ENCODE assay signal across 12 cellular contexts in genomic region chr13:51770681-51771417, GRCh38. TPM values are rescaled to one million over a fixed set of nuclear protein-coding genes. Genes with fewer than 3 reads are reported as not detected.
DNase-seq lines count a peak whose midpoint lies in the region; ATAC-seq and TF ChIP-seq lines count a peak whose summit lies in the region.
"Had no signal": no experiment of that assay in that cellular context is flagged by ENCODE, and none has a peak within 500 bp of the region (broad histone marks: within the 10 kb centered on the region; RNA-seq: fewer than 3 reads in every experiment).

No MANE protein-coding gene starts in this region.

- DNase-seq in activated naive CD4-positive, alpha-beta T cell treated with Interleukin-2 at 50 U/mL for 16 hours: no peak
- DNase-seq in OCI-LY7 (ENCODE audit: low spot score) (peak; percentile 36), left kidney (ENCODE audit: low read depth, low spot score) (peak; percentile 18), superior temporal gyrus (ENCODE audit: extremely low spot score) (no peak), CD1c-positive myeloid dendritic cell (ENCODE audit: extremely low spot score) (no peak)
- DNase-seq: activated CD8-positive, alpha-beta memory T cell treated with anti-CD3 and anti-CD28 coated beads, Interleukin-2, amount 50 U/mL, for 48 hours; midbrain; NCI-H446; SHP77 had no signal

- H3K27me3 Mint-ChIP-seq in activated naive CD4-positive, alpha-beta T cell treated with anti-CD3 and anti-CD28 coated beads, Interleukin-2, amount 50 U/mL, for 24 hours: no peaks in the 10 kb centered on the region

- no peaks in the 10 kb centered on the region for H3K9me3 ChIP-seq in OCI-LY7 (ENCODE audit: low read length)

- intact Hi-C loops in OCI-LY7 (cut with micrococcal nuclease; ENCODE audit: unreplicated experiment): no loop called here

- no peaks in the 10 kb centered on the region for H3K9me2 ChIP-seq in OCI-LY7 (ENCODE audit: insufficient read depth, low read length)

- H3K4me3 ChIP-seq in OCI-LY7 (ENCODE audit: low read depth, low read length, poor library complexity, severe bottlenecking): no peak overlapping the region

- no peaks in the 10 kb centered on the region for H3K9me3 Mint-ChIP-seq in activated naive CD4-positive, alpha-beta T cell treated with anti-CD3 and anti-CD28 coated beads, Interleukin-2, amount 50 U/mL, for 24 hours

- no peaks in the 10 kb centered on the region for H3K79me2 ChIP-seq in OCI-LY7 (ENCODE audit: insufficient read depth, low read depth, low read length)

- H3K4me1 ChIP-seq in OCI-LY7 (ENCODE audit: insufficient read depth, low read length, poor library complexity, severe bottlenecking): peaks cover 9% of the 10 kb centered on the region

- no peaks in the 10 kb centered on the region for H3K4me1 Mint-ChIP-seq in activated naive CD4-positive, alpha-beta T cell treated with anti-CD3 and anti-CD28 coated beads, Interleukin-2, amount 50 U/mL, for 24 hours

- POLR2A ChIA-PET in OCI-LY7 (lab: Charles Lee): interaction anchor here (0.5 to 1.1 kb wide), 3 partner anchors 315 to 329 kb away, joined by 3 read pairs; no protein-coding TSS in a partner anchor

- no peak overlapping the region for H3K4me2 ChIP-seq in OCI-LY7 (ENCODE audit: low read length)

- H3K36me3 ChIP-seq in OCI-LY7 (ENCODE audit: insufficient read depth, low read length): no peaks in the 10 kb centered on the region

- H3K27ac ChIP-seq in OCI-LY7 (ENCODE audit: low read depth, low read length, poor library complexity, severe bottlenecking): no peak overlapping the region
- H3K27ac ChIP-seq in temporal lobe (ENCODE audit: low read depth, low read length): peak overlapping the region; percentile 25

- no peak for TF ChIP-seq CTCF in OCI-LY7 (conservative IDR thresholded peaks at IDR 0.05; ENCODE audit: low read length)

- CTCF ChIA-PET in OCI-LY7 (lab: Charles Lee; ENCODE audit: unreplicated experiment): interaction anchor here (1.0 kb wide), 1 partner anchor 24 kb away, joined by 4 read pairs; no protein-coding TSS in a partner anchor

- no peak overlapping the region for H3K4me3 Mint-ChIP-seq in activated naive CD4-positive, alpha-beta T cell treated with anti-CD3 and anti-CD28 coated beads, Interleukin-2, amount 50 U/mL, for 24 hours

- H4K20me1 ChIP-seq in OCI-LY7 (ENCODE audit: insufficient read depth, low read length): no peaks in the 10 kb centered on the region

- peak overlapping the region; percentile 23 for H3K27ac Mint-ChIP-seq in activated naive CD4-positive, alpha-beta T cell treated with anti-CD3 and anti-CD28 coated beads, Interleukin-2, amount 50 U/mL, for 24 hours

- no TSS peak for BruUV-seq in OCI-LY7 (replicated peaks; lab: Mats Ljungman, UMichigan)

- no peak for ATAC-seq in HG03571 (IDR thresholded peaks at IDR 0.05; ENCODE audit: unreplicated experiment)

- no peaks in the 10 kb centered on the region for H3K36me3 Mint-ChIP-seq in activated naive CD4-positive, alpha-beta T cell treated with anti-CD3 and anti-CD28 coated beads, Interleukin-2, amount 50 U/mL, for 24 hours

- no peak overlapping the region for H2AFZ ChIP-seq in OCI-LY7 (ENCODE audit: low read length)

RNA-seq across cellular contexts. Expression of gene DHRS12, which starts 33.1 kb away (rescaled TPM):
- 3.4 and 3.5 TPM in 2 replicates for total RNA-seq in OCI-LY7 (2014; rRNA removed; shearing (Covaris generic))
- 11.9 and 12.5 TPM in 2 replicates for total RNA-seq in OCI-LY7 (2022)
- total RNA-seq in temporal lobe: 3.4 TPM

Comparison
In these comparisons a context has a peak if more than half of its experiments do, and no peak if none do; other contexts are left out.
1. DNase-seq: peak in OCI-LY7 (single experiment) and left kidney (single experiment); none in activated naive CD4-positive, alpha-beta T cell treated with Interleukin-2 at 50 U/mL for 16 hours (single experiment), superior temporal gyrus (single experiment) and CD1c-positive myeloid dendritic cell (single experiment).